Comparison of ENCODE assay signal across 19 cellular contexts in genomic region chr2:16167471-16168426, GRCh38.
"Had no signal": no experiment of that assay in that cellular context is flagged by ENCODE, and none has a peak within 500 bp of the region (broad histone marks: within the 10 kb centered on the region; RNA-seq: fewer than 3 reads in every experiment).

No MANE protein-coding gene starts in this region.

- H3K27ac Mint-ChIP-seq: activated CD8-positive, alpha-beta T cell treated with anti-CD3 and anti-CD28 coated beads for 36 hours; stimulated activated naive B cell treated with anti-CD40 and anti-IgM and Interleukin-4, amounts not matched to agents 10 μg/mL and 1 μg/mL and 100 μg/mL, for 72 hours had no signal

- H3K4me1 Mint-ChIP-seq: stimulated activated naive B cell treated with anti-CD40 and anti-IgM and Interleukin-4, amounts not matched to agents 10 μg/mL and 1 μg/mL and 100 μg/mL, for 72 hours had no signal

- H3K27ac ChIP-seq: colonic mucosa, foreskin keratinocyte, lower lobe of right lung, neutrophil, SK-N-MC, tibial artery, VCaP had no signal

- DNase-seq: activated CD8-positive, alpha-beta T cell treated with anti-CD3 and anti-CD28 coated beads for 36 hours; activated gamma-delta T cell; activated T-cell treated with anti-CD3 and anti-CD28 coated beads, Interleukin-2, amount 50 U/mL, for 4 hours; central memory CD4-positive, alpha-beta T cell; colonic mucosa; effector CD8-positive, alpha-beta T cell; foreskin keratinocyte; glutamatergic neuron; left cardiac atrium; lower lobe of right lung; midbrain; stimulated activated CD4-positive, alpha-beta T cell treated with anti-CD3 and anti-CD28 coated beads, Interleukin-15, amount 100 ng/mL, for 24 hours; stimulated activated CD4-positive, alpha-beta T cell treated with anti-CD3 and anti-CD28 coated beads, Interleukin-4, amount 100 ng/mL, for 1 hour; stimulated activated naive B cell treated with anti-CD40 and anti-IgM and Interleukin-4, amounts not matched to agents 10 μg/mL and 1 μg/mL and 100 μg/mL, for 72 hours; tibial artery had no signal

- H3K9me3 ChIP-seq: colonic mucosa, lower lobe of right lung, neutrophil, tibial artery had no signal

- H3K36me3 Mint-ChIP-seq: activated naive CD4-positive, alpha-beta T cell treated with anti-CD3 and anti-CD28 coated beads, Interleukin-2, amount 50 U/mL, for 72 hours; stimulated activated naive B cell treated with anti-CD40 and anti-IgM and Interleukin-4, amounts not matched to agents 10 μg/mL and 1 μg/mL and 100 μg/mL, for 72 hours had no signal

- ATAC-seq: activated CD8-positive, alpha-beta T cell treated with anti-CD3 and anti-CD28 coated beads for 36 hours; activated naive CD4-positive, alpha-beta T cell treated with anti-CD3 and anti-CD28 coated beads, Interleukin-2, amount 50 U/mL, for 72 hours; activated T-cell treated with anti-CD3 and anti-CD28 coated beads, Interleukin-2, amount 50 U/mL, for 4 hours; foreskin keratinocyte; left cardiac atrium; lower lobe of right lung; stimulated activated naive B cell treated with anti-CD40 and anti-IgM and Interleukin-4, amounts not matched to agents 10 μg/mL and 1 μg/mL and 100 μg/mL, for 72 hours had no signal

- H3K4me3 Mint-ChIP-seq: activated CD8-positive, alpha-beta T cell treated with anti-CD3 and anti-CD28 coated beads for 36 hours; activated T-cell treated with anti-CD3 and anti-CD28 coated beads, Interleukin-2, amount 50 U/mL, for 4 hours; stimulated activated naive B cell treated with anti-CD40 and anti-IgM and Interleukin-4, amounts not matched to agents 10 μg/mL and 1 μg/mL and 100 μg/mL, for 72 hours had no signal

- H3K36me3 ChIP-seq: colonic mucosa, lower lobe of right lung, neutrophil, tibial artery had no signal

- H3K4me3 ChIP-seq: colonic mucosa, lower lobe of right lung, SK-N-MC, tibial artery had no signal

- H3K27me3 ChIP-seq: colonic mucosa, foreskin keratinocyte, neutrophil, tibial artery had no signal

- H3K4me1 ChIP-seq: colonic mucosa, foreskin keratinocyte, lower lobe of right lung, tibial artery had no signal

- H3K9me3 Mint-ChIP-seq: activated CD8-positive, alpha-beta T cell treated with anti-CD3 and anti-CD28 coated beads for 36 hours had no signal

- H3K27me3 Mint-ChIP-seq: activated CD8-positive, alpha-beta T cell treated with anti-CD3 and anti-CD28 coated beads for 36 hours; stimulated activated naive B cell treated with anti-CD40 and anti-IgM and Interleukin-4, amounts not matched to agents 10 μg/mL and 1 μg/mL and 100 μg/mL, for 72 hours had no signal
